1 cellular context compared by ENCODE assay signal in genomic region chr20:46268131-46268611, GRCh38.
TF ChIP-seq lines count a peak whose summit lies in the region.

No MANE protein-coding gene starts in this region.

TF ChIP-seq in GM23338, 12 proteins besides CTCF, POLR2A, EP300 and RAD21 (continued from another document):
- TF ChIP-seq REST (IDR thresholded peaks at IDR 0.05; ENCODE audit: unreplicated experiment), result no peak
- TF ChIP-seq ETS1 (IDR thresholded peaks at IDR 0.05), result no peak
TF ChIP-seq in GM23338: peak in this region for 0.
